In genomic region chr5:844426-844825, GRCh38 we compare ENCODE assay signal across 2 cellular contexts. TPM values are rescaled to one million over a fixed set of nuclear protein-coding genes. Genes with fewer than 3 reads are reported as not detected.
"Had no signal": no experiment of that assay in that cellular context is flagged by ENCODE, and none has a peak within 500 bp of the region (broad histone marks: within the 10 kb centered on the region; RNA-seq: fewer than 3 reads in every experiment).

No MANE protein-coding gene starts in this region.

RNA-seq across cellular contexts. Expression of gene ZDHHC11B, which starts 59.9 kb away (rescaled TPM):
- total RNA-seq: activated CD4-positive, alpha-beta memory T cell treated with anti-CD3 and anti-CD28 coated beads, Interleukin-2, amount 10 ng/mL, durations not matched to agents 7 days and 5 days; dermis microvascular lymphatic vessel endothelial cell had no signal
